1 cellular context compared by ENCODE assay signal in genomic region chr5:93582677-93583524, GRCh38.
A peak's percentile ranks its signal among the peaks of the same experiment; 100 is the strongest.
TF ChIP-seq lines count a peak whose summit lies in the region.

NR2F1 (plus strand) TSS chr5:93583222; CDS start chr5:93585024, 1,802 bp downstream.

TF ChIP-seq in HepG2, 621 proteins besides CTCF, POLR2A, EP300 and RAD21 (continued from another document and continues in another):
- TF ChIP-seq, protein P1, sequence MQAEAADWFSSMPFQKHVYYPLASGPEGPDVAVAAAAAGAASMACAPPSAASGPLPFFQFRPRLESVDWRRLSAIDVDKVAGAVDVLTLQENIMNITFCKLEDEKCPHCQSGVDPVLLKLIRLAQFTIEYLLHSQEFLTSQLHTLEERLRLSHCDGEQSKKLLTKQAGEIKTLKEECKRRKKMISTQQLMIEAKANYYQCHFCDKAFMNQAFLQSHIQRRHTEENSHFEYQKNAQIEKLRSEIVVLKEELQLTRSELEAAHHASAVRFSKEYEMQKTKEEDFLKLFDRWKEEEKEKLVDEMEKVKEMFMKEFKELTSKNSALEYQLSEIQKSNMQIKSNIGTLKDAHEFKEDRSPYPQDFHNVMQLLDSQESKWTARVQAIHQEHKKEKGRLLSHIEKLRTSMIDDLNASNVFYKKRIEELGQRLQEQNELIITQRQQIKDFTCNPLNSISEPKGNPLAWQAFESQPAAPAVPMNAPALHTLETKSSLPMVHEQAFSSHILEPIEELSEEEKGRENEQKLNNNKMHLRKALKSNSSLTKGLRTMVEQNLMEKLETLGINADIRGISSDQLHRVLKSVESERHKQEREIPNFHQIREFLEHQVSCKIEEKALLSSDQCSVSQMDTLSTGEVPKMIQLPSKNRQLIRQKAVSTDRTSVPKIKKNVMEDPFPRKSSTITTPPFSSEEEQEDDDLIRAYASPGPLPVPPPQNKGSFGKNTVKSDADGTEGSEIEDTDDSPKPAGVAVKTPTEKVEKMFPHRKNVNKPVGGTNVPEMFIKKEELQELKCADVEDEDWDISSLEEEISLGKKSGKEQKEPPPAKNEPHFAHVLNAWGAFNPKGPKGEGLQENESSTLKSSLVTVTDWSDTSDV (CRISPR knock-in tag; IDR thresholded peaks at IDR 0.05), result no peak
- TF ChIP-seq BHLHE40 (IDR thresholded peaks at IDR 0.05; ENCODE audit: low read length) (peak; percentile 54), ZKSCAN1 (IDR thresholded peaks at IDR 0.05; ENCODE audit: low read length) (peak; percentile 13; the same call in 1 of the 2 replicates), SALL1 (CRISPR knock-in tag; IDR thresholded peaks at IDR 0.05) (peak; percentile 93), PHF21A (CRISPR knock-in tag; IDR thresholded peaks at IDR 0.05) (peak; percentile 75), WIZ (CRISPR knock-in tag; IDR thresholded peaks at IDR 0.05) (peak; percentile 42; the same call in 1 of the 2 replicates), SRY (CRISPR knock-in tag; IDR thresholded peaks at IDR 0.05) (no peak), ZNF510 (CRISPR knock-in tag; IDR thresholded peaks at IDR 0.05; ENCODE audit: low read depth) (0 out of 2 replicates have a peak, but pooled peaks have one; percentile 80), HBP1 (CRISPR knock-in tag; IDR thresholded peaks at IDR 0.05; ENCODE audit: low read depth) (peak; percentile 62; the same call in 1 of the 2 replicates), ZNF143 (CRISPR knock-in tag; IDR thresholded peaks at IDR 0.05) (no peak), ZNF703 (CRISPR knock-in tag; IDR thresholded peaks at IDR 0.05; ENCODE audit: borderline replicate concordance) (no peak), FUBP1 (CRISPR knock-in tag; IDR thresholded peaks at IDR 0.05; ENCODE audit: borderline replicate concordance) (0 out of 2 replicates have a peak, but pooled peaks have one; percentile 47), PTBP1 (IDR thresholded peaks at IDR 0.05; ENCODE audit: low read depth, low read length, poor library complexity, severe bottlenecking) (no peak), ETV6 (CRISPR knock-in tag; conservative IDR thresholded peaks at IDR 0.05) (no peak), SNAPC5 (CRISPR knock-in tag; IDR thresholded peaks at IDR 0.05; ENCODE audit: borderline replicate concordance) (no peak), FOXM1 (CRISPR knock-in tag; IDR thresholded peaks at IDR 0.05) (no peak), TCF7L2 (IDR thresholded peaks at IDR 0.05; ENCODE audit: low read depth, low read length) (no peak), HOXA7 (CRISPR knock-in tag; IDR thresholded peaks at IDR 0.05) (no peak), GABPB1 (CRISPR knock-in tag; IDR thresholded peaks at IDR 0.05) (no peak; the same call in 1 of the 2 replicates), ZNF615 (CRISPR knock-in tag; IDR thresholded peaks at IDR 0.05; ENCODE audit: borderline replicate concordance) (0 out of 2 replicates have a peak, but pooled peaks have one; percentile 47), ZHX2 (IDR thresholded peaks at IDR 0.05; ENCODE audit: low read depth) (no peak), ZHX2 (CRISPR knock-in tag; IDR thresholded peaks at IDR 0.05; ENCODE audit: borderline replicate concordance) (no peak), FLYWCH1 (CRISPR knock-in tag; IDR thresholded peaks at IDR 0.05) (no peak), SRSF4 (IDR thresholded peaks at IDR 0.05; ENCODE audit: low read depth, low read length, poor library complexity, severe bottlenecking) (no peak), ZNF605 (CRISPR knock-in tag; IDR thresholded peaks at IDR 0.05) (peak; percentile 86), ZNF790 (CRISPR knock-in tag; IDR thresholded peaks at IDR 0.05; ENCODE audit: borderline replicate concordance) (no peak), ZNF572 (CRISPR knock-in tag; IDR thresholded peaks at IDR 0.05) (no peak), ELF4 (CRISPR knock-in tag; IDR thresholded peaks at IDR 0.05; ENCODE audit: borderline replicate concordance) (peak; percentile 58; the same call in 1 of the 2 replicates), HMG20A (CRISPR knock-in tag; IDR thresholded peaks at IDR 0.05; ENCODE audit: borderline replicate concordance) (peak; percentile 44; the same call in 1 of the 2 replicates), PITX1 (CRISPR knock-in tag; IDR thresholded peaks at IDR 0.05) (peak; percentile 66; the same call in 1 of the 2 replicates), SRF (IDR thresholded peaks at IDR 0.05; ENCODE audit: low read depth, low read length) (peak; percentile 98)
- TF ChIP-seq, protein P2, sequence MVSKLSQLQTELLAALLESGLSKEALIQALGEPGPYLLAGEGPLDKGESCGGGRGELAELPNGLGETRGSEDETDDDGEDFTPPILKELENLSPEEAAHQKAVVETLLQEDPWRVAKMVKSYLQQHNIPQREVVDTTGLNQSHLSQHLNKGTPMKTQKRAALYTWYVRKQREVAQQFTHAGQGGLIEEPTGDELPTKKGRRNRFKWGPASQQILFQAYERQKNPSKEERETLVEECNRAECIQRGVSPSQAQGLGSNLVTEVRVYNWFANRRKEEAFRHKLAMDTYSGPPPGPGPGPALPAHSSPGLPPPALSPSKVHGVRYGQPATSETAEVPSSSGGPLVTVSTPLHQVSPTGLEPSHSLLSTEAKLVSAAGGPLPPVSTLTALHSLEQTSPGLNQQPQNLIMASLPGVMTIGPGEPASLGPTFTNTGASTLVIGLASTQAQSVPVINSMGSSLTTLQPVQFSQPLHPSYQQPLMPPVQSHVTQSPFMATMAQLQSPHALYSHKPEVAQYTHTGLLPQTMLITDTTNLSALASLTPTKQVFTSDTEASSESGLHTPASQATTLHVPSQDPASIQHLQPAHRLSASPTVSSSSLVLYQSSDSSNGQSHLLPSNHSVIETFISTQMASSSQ (IDR thresholded peaks at IDR 0.05; ENCODE audit: low read depth), result 0 out of 2 replicates have a peak, but pooled peaks have one; percentile 59
- TF ChIP-seq, protein P2 (CRISPR knock-in tag; IDR thresholded peaks at IDR 0.05; ENCODE audit: borderline replicate concordance), result peak; percentile 77
- TF ChIP-seq, protein P3, sequence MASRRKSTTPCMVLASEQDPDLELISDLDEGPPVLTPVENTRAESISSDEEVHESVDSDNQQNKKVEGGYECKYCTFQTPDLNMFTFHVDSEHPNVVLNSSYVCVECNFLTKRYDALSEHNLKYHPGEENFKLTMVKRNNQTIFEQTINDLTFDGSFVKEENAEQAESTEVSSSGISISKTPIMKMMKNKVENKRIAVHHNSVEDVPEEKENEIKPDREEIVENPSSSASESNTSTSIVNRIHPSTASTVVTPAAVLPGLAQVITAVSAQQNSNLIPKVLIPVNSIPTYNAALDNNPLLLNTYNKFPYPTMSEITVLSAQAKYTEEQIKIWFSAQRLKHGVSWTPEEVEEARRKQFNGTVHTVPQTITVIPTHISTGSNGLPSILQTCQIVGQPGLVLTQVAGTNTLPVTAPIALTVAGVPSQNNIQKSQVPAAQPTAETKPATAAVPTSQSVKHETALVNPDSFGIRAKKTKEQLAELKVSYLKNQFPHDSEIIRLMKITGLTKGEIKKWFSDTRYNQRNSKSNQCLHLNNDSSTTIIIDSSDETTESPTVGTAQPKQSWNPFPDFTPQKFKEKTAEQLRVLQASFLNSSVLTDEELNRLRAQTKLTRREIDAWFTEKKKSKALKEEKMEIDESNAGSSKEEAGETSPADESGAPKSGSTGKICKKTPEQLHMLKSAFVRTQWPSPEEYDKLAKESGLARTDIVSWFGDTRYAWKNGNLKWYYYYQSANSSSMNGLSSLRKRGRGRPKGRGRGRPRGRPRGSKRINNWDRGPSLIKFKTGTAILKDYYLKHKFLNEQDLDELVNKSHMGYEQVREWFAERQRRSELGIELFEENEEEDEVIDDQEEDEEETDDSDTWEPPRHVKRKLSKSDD (CRISPR knock-in tag; IDR thresholded peaks at IDR 0.05; ENCODE audit: low read depth), result peak; percentile 26; the same call in 1 of the 2 replicates
- TF ChIP-seq, protein P4, sequence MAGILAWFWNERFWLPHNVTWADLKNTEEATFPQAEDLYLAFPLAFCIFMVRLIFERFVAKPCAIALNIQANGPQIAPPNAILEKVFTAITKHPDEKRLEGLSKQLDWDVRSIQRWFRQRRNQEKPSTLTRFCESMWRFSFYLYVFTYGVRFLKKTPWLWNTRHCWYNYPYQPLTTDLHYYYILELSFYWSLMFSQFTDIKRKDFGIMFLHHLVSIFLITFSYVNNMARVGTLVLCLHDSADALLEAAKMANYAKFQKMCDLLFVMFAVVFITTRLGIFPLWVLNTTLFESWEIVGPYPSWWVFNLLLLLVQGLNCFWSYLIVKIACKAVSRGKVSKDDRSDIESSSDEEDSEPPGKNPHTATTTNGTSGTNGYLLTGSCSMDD (CRISPR knock-in tag; IDR thresholded peaks at IDR 0.05), result no peak
- TF ChIP-seq, protein P5, sequence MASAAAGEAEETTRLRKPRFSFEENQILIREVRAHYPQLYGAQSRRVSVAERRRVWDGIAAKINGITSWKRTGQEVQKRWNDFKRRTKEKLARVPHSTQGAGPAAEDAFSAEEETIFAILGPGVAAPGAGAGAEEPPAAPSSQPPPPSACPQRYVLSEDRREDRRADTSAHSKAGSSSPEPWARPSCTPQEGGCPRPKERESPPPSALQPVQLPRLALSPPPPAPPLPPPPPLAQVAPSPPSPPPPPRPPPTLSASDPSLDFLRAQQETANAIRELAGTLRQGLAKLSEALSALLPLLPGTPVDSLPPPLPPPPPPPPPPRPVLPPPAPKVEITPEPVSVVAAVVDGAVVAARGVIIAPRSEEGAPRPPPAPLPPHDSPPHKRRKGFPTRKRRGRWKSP (CRISPR knock-in tag; IDR thresholded peaks at IDR 0.05), result peak; percentile 54
- TF ChIP-seq, protein P6, sequence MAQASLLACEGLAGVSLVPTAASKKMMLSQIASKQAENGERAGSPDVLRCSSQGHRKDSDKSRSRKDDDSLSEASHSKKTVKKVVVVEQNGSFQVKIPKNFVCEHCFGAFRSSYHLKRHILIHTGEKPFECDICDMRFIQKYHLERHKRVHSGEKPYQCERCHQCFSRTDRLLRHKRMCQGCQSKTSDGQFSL (CRISPR knock-in tag; IDR thresholded peaks at IDR 0.05), result peak; percentile 89; the same call in 1 of the 2 replicates
